ENCODE assay signal across 20 cellular contexts in the genomic region with DNA sequence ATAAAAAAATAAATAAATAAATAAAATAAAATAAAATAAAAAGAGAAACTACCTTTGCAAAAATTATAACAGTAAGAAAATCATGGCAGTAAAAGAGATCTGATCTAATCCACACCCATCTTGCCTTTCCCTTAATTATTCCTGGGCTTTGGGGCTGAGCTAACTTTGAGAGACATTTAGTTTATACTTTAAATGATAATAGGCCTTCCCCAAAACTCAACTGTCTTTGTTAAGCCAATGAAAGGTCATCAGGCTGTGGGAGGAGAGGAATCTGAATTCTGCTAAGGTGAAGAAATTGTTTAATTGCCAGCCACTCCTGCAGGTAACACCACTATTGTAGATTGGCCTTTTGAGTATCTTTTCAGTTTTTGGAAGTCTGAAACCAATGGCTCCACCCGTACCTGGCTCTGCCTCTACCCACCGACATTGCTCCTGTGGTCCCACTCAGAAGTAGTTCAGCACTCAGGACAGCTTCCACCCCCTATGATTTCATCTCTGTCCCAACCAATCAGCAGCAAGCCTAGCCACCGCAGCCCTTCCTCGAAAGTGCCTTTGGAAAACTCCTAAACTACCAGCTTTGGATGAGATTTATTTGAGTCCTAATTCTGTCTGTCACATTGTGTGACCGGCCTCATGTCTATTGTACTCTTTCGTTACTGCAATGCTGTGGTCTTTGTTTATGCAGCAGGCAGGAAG. TPM values are rescaled to one million over a fixed set of nuclear protein-coding genes. Genes with fewer than 3 reads are reported as not detected.
DNase-seq lines count a peak whose midpoint lies in the region; ATAC-seq, FAIRE-seq and TF ChIP-seq lines count a peak whose summit lies in the region.
"Had no signal": no experiment of that assay in that cellular context is flagged by ENCODE, and none has a peak within 500 bp of the region (broad histone marks: within the 10 kb centered on the region; RNA-seq: fewer than 3 reads in every experiment).

No MANE protein-coding gene starts in this region.

- no peaks in the 10 kb centered on the region for H3K36me3 ChIP-seq in K562 (ENCODE audit: control insufficient read depth, insufficient read depth, low read length)
- H3K36me3 ChIP-seq: esophagus muscularis mucosa had no signal

- H3K27me3 ChIP-seq in K562 (ENCODE audit: control insufficient read depth in 2 of 2, insufficient read depth in 2 of 2, low read length in 2 of 2) = peaks cover 0 to 5% of the 10 kb centered on the region in 2 experiments; a peak in 2 of 5 replicates
- H3K27me3 ChIP-seq: esophagus muscularis mucosa had no signal

- H3K36me3 Mint-ChIP-seq in activated naive CD4-positive, alpha-beta T cell treated with anti-CD3 and anti-CD28 coated beads, Interleukin-2, amount 10 ng/mL, durations not matched to agents 7 days and 5 days = no peaks in the 10 kb centered on the region
- H3K36me3 Mint-ChIP-seq: CD14-positive monocyte, mesothelial cell of epicardium had no signal

- H3K27me3 Mint-ChIP-seq in activated naive CD4-positive, alpha-beta T cell treated with anti-CD3 and anti-CD28 coated beads, Interleukin-2, amount 10 ng/mL, durations not matched to agents 7 days and 5 days = peaks cover 10% of the 10 kb centered on the region

- intact Hi-C loops in K562 (cut with micrococcal nuclease) = no loop called here

- H4K20me1 ChIP-seq in K562 (replicated peaks; ENCODE audit: control insufficient read depth, insufficient read depth, low read length) = no peaks in the 10 kb centered on the region; the same call in 1 of the 2 replicates

- TF ChIP-seq EP300 in K562 (IDR thresholded peaks at IDR 0.05; ENCODE audit: low read length) = no peak

- H3K9ac ChIP-seq in K562 (ENCODE audit: insufficient read depth in 1 of 2, low read depth in 2 of 2, low read length in 2 of 2) = no peak overlapping the region

- no peak for TF ChIP-seq CTCF in K562 (IDR thresholded peaks at IDR 0.05 in 2 of 3, conservative IDR thresholded peaks at IDR 0.05 in 1 of 3; ENCODE audit: insufficient read depth in 2 of 3, low read depth in 1 of 3, low read length in 3 of 3)

- CTCF ChIA-PET in K562 (lab: Yijun Ruan, JAX; ENCODE audit: low intra/inter-chr PET ratio) = no interaction called here
- CTCF ChIA-PET in activated naive CD4-positive, alpha-beta T cell treated with anti-CD3 and anti-CD28 coated beads, Interleukin-2, amount 10 ng/mL, durations not matched to agents 7 days and 5 days (lab: Charles Lee) = no interaction called here

- peaks cover 0 to 8% of the 10 kb centered on the region in 2 experiments; a peak in 2 of 5 replicates for H3K4me1 ChIP-seq in K562 (replicated peaks in 1 of 2; ENCODE audit: control insufficient read depth in 2 of 2, insufficient read depth in 2 of 2, low read length in 2 of 2)

- no peak for TF ChIP-seq RAD21 in K562 (CRISPR knock-in tag; conservative IDR thresholded peaks at IDR 0.05 in 1 of 2, IDR thresholded peaks at IDR 0.05 in 1 of 2)

- BruUV-seq in K562 (replicated peaks; lab: Mats Ljungman, UMichigan) = no TSS peak

- ATAC-seq in K562 (peak; percentile 91), HG03196 (IDR thresholded peaks at IDR 0.05; ENCODE audit: unreplicated experiment) (no peak)

- H3K27ac ChIP-seq in K562 (ENCODE audit: extremely low read depth, low read depth, low read length) = no peak overlapping the region
- H3K27ac ChIP-seq: dorsolateral prefrontal cortex, esophagus muscularis mucosa had no signal

- POLR2A ChIA-PET in K562 (lab: Yijun Ruan, JAX) = interaction anchor here (0.5 to 0.6 kb wide), 2 partner anchors 23 to 242 kb away, joined by 3 to 4 read pairs; a partner anchor contains a TSS

- FAIRE-seq in K562 (lab: Jason Lieb, UNC) = peak; percentile 87
- FAIRE-seq: bronchial epithelial cell, keratinocyte had no signal

- TF ChIP-seq POLR2A in K562 (conservative IDR thresholded peaks at IDR 0.05) = no peak

- H3K4me3 Mint-ChIP-seq in activated naive CD4-positive, alpha-beta T cell treated with anti-CD3 and anti-CD28 coated beads, Interleukin-2, amount 10 ng/mL, durations not matched to agents 7 days and 5 days = no peak overlapping the region
- H3K4me3 Mint-ChIP-seq: CD14-positive monocyte, mesothelial cell of epicardium, neural crest cell had no signal

- DNase-seq in NCI-H82 (lab: John Stamatoyannopoulos, UW) (peak; percentile 37), NCI-H82 treated with DMSO at 0.1 percent for 48 hours (lab: John Stamatoyannopoulos, UW; ENCODE audit: unreplicated experiment) (no peak), K562 (ENCODE audit: extremely low read depth in 1 of 4, low spot score in 3 of 4) (peak; percentile 42 to 67 (median 57)), iPS-NIHi7 (ENCODE audit: extremely low spot score) (peak; percentile 72), NCI-H2029 treated with DMSO at 0.1 percent for 48 hours (lab: John Stamatoyannopoulos, UW) (no peak), NCI-H2081 (lab: John Stamatoyannopoulos, UW) (no peak)
- no peak for DNase-seq in activated naive CD4-positive, alpha-beta T cell treated with anti-CD3 and anti-CD28 coated beads, Interleukin-2, amount 10 ng/mL, durations not matched to agents 7 days and 5 days
- DNase-seq: 8988T; activated CD4-positive, CD25-positive, alpha-beta regulatory T cell; dorsolateral prefrontal cortex; KBM-7; NCI-H2107; T-helper 2 cell had no signal

- no peaks in the 10 kb centered on the region for H3K79me2 ChIP-seq in K562 (ENCODE audit: control insufficient read depth, insufficient read depth, low read length)

- no peak overlapping the region for H3K27ac Mint-ChIP-seq in activated naive CD4-positive, alpha-beta T cell treated with anti-CD3 and anti-CD28 coated beads, Interleukin-2, amount 10 ng/mL, durations not matched to agents 7 days and 5 days
- H3K27ac Mint-ChIP-seq: CD14-positive monocyte, mesothelial cell of epicardium had no signal

- no peaks in the 10 kb centered on the region for H3K9me1 ChIP-seq in K562 (ENCODE audit: control insufficient read depth, insufficient read depth, low read length)

- in situ Hi-C loops in K562 (cut with MboI) = no loop called here

- no peak overlapping the region for H2AFZ ChIP-seq in K562 (ENCODE audit: low read depth, low read length)

- 4% methylated on average over 6 of the region's 6 CpGs for WGBS in K562 (ENCODE audit: insufficient coverage, low coverage, missing lambda C conversion rate)

- no peak overlapping the region for H3K4me3 ChIP-seq in K562
- H3K4me3 ChIP-seq: dorsolateral prefrontal cortex, esophagus muscularis mucosa had no signal

- no peaks in the 10 kb centered on the region for H3K9me3 ChIP-seq in K562 (replicated peaks; ENCODE audit: control insufficient read depth, insufficient read depth, low read depth, low read length)
- H3K9me3 ChIP-seq: esophagus muscularis mucosa had no signal

- no peak overlapping the region for H3K4me2 ChIP-seq in K562 (ENCODE audit: insufficient read depth, low read length)

- no peaks in the 10 kb centered on the region for H3K4me1 Mint-ChIP-seq in activated naive CD4-positive, alpha-beta T cell treated with anti-CD3 and anti-CD28 coated beads, Interleukin-2, amount 10 ng/mL, durations not matched to agents 7 days and 5 days

- H3K9me3 Mint-ChIP-seq in activated naive CD4-positive, alpha-beta T cell treated with anti-CD3 and anti-CD28 coated beads, Interleukin-2, amount 10 ng/mL, durations not matched to agents 7 days and 5 days = no peaks in the 10 kb centered on the region
- H3K9me3 Mint-ChIP-seq: mesothelial cell of epicardium, neural crest cell had no signal

RNA-seq across cellular contexts. Expression of a gene that starts 23.0 kb away (rescaled TPM):
- 17.2 and 67.9 TPM in 2 replicates for total RNA-seq in K562 (2011; cell fraction: chromatin; rRNA removed; ENCODE audit: low replicate concordance)
- total RNA-seq in K562 (2011; cell fraction: nucleolus; rRNA removed) = 15.8 and 18.9 TPM in 2 replicates
- 46.6 and 90.9 TPM in 2 replicates for total RNA-seq in K562 (2011; cell fraction: nucleoplasm; rRNA removed)
- total RNA-seq in K562 (2014; rRNA removed) (120 and 127 TPM in 2 replicates), K562 (2014; rRNA removed; fragmentation: Illumina TruSeq; extraction: Trizol) (203 and 235 TPM in 2 replicates), K562 (2015; rRNA removed; fragmentation: Illumina TruSeq; extraction: Trizol) (222 and 230 TPM in 2 replicates), K562 (2021) (197 TPM in 2 replicates)
- polyA plus RNA-seq in K562 (2011; rRNA removed) (208 and 228 TPM in 2 replicates), K562 (2014; fragmentation: Illumina TruSeq; extraction: Trizol) (260 and 303 TPM in 2 replicates), K562 (2014; fragmentation: Nextera tagmentation; extraction: Ambion mirVana) (100 to 1,000 TPM; 178 to 212 TPM), K562 (2014; rRNA removed) (196 and 203 TPM in 2 replicates)
- polyA plus RNA-seq in K562 (2011; cell fraction: cytosol; rRNA removed) = 72.6 and 105 TPM in 2 replicates
- 98.0 and 210 TPM in 2 replicates for polyA plus RNA-seq in K562 (2011; cell fraction: nucleus; rRNA removed)
- polyA plus RNA-seq in K562 (2012) = 157 and 165 TPM in 2 replicates
- 164 and 170 TPM in 2 replicates for polyA minus RNA-seq in K562 (2011; rRNA and poly(A)+ RNA removed)
- 77.2 and 102 TPM in 2 replicates for polyA minus RNA-seq in K562 (2011; cell fraction: cytosol; rRNA and poly(A)+ RNA removed)
- 27.7 and 67.3 TPM in 2 replicates for polyA minus RNA-seq in K562 (2011; cell fraction: nucleus; rRNA and poly(A)+ RNA removed)

RNA-seq across cellular contexts. Expression of a gene that starts 23.5 kb away (rescaled TPM):
- total RNA-seq in K562 (2011; cell fraction: chromatin; rRNA removed; ENCODE audit: low replicate concordance) = not detected in 2 replicates
- total RNA-seq in K562 (2011; cell fraction: nucleolus; rRNA removed) = not detected in 2 replicates
- total RNA-seq in K562 (2011; cell fraction: nucleoplasm; rRNA removed) = 0.07 TPM in 1 of 2 replicates, not detected in the other
- total RNA-seq in K562 (2014; rRNA removed) = not detected in 2 replicates
- not detected in 2 replicates for total RNA-seq in K562 (2014; rRNA removed; fragmentation: Illumina TruSeq; extraction: Trizol)
- total RNA-seq in K562 (2015; rRNA removed; fragmentation: Illumina TruSeq; extraction: Trizol) = not detected in 2 replicates
- total RNA-seq in K562 (2021) = not detected in 2 replicates
- not detected in 2 replicates for polyA plus RNA-seq in K562 (2011; rRNA removed)
- polyA plus RNA-seq in K562 (2011; cell fraction: cytosol; rRNA removed) = not detected in 2 replicates
- polyA plus RNA-seq in K562 (2011; cell fraction: nucleus; rRNA removed) = not detected in 2 replicates
- polyA plus RNA-seq in K562 (2012) = 0.01 TPM in 1 of 2 replicates, not detected in the other
- not detected in 2 replicates for polyA plus RNA-seq in K562 (2014; fragmentation: Illumina TruSeq; extraction: Trizol)
- polyA plus RNA-seq in K562 (2014; fragmentation: Nextera tagmentation; extraction: Ambion mirVana) = not detected
- 0.04 TPM in 1 of 2 replicates, not detected in the other for polyA plus RNA-seq in K562 (2014; rRNA removed)
- polyA minus RNA-seq in K562 (2011; rRNA and poly(A)+ RNA removed) = not detected in 2 replicates
- polyA minus RNA-seq in K562 (2011; cell fraction: cytosol; rRNA and poly(A)+ RNA removed) = not detected in 2 replicates
- polyA minus RNA-seq in K562 (2011; cell fraction: nucleus; rRNA and poly(A)+ RNA removed) = not detected in 2 replicates
- total RNA-seq: bronchial epithelial cell, mesothelial cell of epicardium, neural crest cell had no signal
- polyA plus RNA-seq: keratinocyte had no signal

RNA-seq across cellular contexts. Expression of a gene that starts 43.5 kb away (rescaled TPM):
- total RNA-seq in K562 (2011; cell fraction: chromatin; rRNA removed; ENCODE audit: low replicate concordance) = 169 and 504 TPM in 2 replicates
- total RNA-seq in K562 (2011; cell fraction: nucleolus; rRNA removed) = 115 and 121 TPM in 2 replicates
- total RNA-seq in K562 (2011; cell fraction: nucleoplasm; rRNA removed) = 210 and 328 TPM in 2 replicates
- total RNA-seq in K562 (2014; rRNA removed) (147 and 154 TPM in 2 replicates), K562 (2014; rRNA removed; fragmentation: Illumina TruSeq; extraction: Trizol) (246 and 266 TPM in 2 replicates), K562 (2015; rRNA removed; fragmentation: Illumina TruSeq; extraction: Trizol) (250 and 264 TPM in 2 replicates), K562 (2021) (154 and 165 TPM in 2 replicates)
- polyA plus RNA-seq in K562 (2011; rRNA removed) (163 and 205 TPM in 2 replicates), K562 (2014; fragmentation: Illumina TruSeq; extraction: Trizol) (200 and 256 TPM in 2 replicates), K562 (2014; fragmentation: Nextera tagmentation; extraction: Ambion mirVana) (100 to 1,000 TPM; 191 to 226 TPM), K562 (2014; rRNA removed) (173 and 184 TPM in 2 replicates)
- 84.6 and 130 TPM in 2 replicates for polyA plus RNA-seq in K562 (2011; cell fraction: cytosol; rRNA removed)
- polyA plus RNA-seq in K562 (2011; cell fraction: nucleus; rRNA removed) = 253 and 293 TPM in 2 replicates
- 138 and 150 TPM in 2 replicates for polyA plus RNA-seq in K562 (2012)
- polyA minus RNA-seq in K562 (2011; rRNA and poly(A)+ RNA removed) = 251 and 281 TPM in 2 replicates
- polyA minus RNA-seq in K562 (2011; cell fraction: cytosol; rRNA and poly(A)+ RNA removed) = 75.5 and 78.6 TPM in 2 replicates
- polyA minus RNA-seq in K562 (2011; cell fraction: nucleus; rRNA and poly(A)+ RNA removed) = 265 and 458 TPM in 2 replicates

Comparison
In these comparisons a context has a peak if more than half of its experiments do, and no peak if none do; other contexts are left out.
1. DNase-seq: peak in NCI-H82 (single experiment), K562 (4 of 4) and iPS-NIHi7 (single experiment); none in NCI-H82 treated with DMSO at 0.1 percent for 48 hours (single experiment), NCI-H2029 treated with DMSO at 0.1 percent for 48 hours (single experiment), activated naive CD4-positive, alpha-beta T cell treated with anti-CD3 and anti-CD28 coated beads, Interleukin-2, amount 10 ng/mL, durations not matched to agents 7 days and 5 days (single experiment) and NCI-H2081 (0 of 2).